ENCODE assay signal across 11 cellular contexts in genomic region chr7:51647931-51648351, GRCh38.
A peak's percentile ranks its signal among the peaks of the same experiment; 100 is the strongest.
DNase-seq lines count a peak whose midpoint lies in the region; ATAC-seq and TF ChIP-seq lines count a peak whose summit lies in the region.
"Had no signal": no experiment of that assay in that cellular context is flagged by ENCODE, and none has a peak within 500 bp of the region (broad histone marks: within the 10 kb centered on the region; RNA-seq: fewer than 3 reads in every experiment).

No MANE protein-coding gene starts in this region.

- TF ChIP-seq POLR2A in gastrocnemius medialis (IDR thresholded peaks at IDR 0.05) = no peak

- ATAC-seq in gastrocnemius medialis (no peak), GM21360 (IDR thresholded peaks at IDR 0.05; ENCODE audit: unreplicated experiment) (no peak)
- ATAC-seq: activated T-cell treated with anti-CD3 and anti-CD28 coated beads, Interleukin-2, amount 50 U/mL, for 72 hours had no signal

- TF ChIP-seq CTCF in astrocyte of the spinal cord (IDR thresholded peaks at IDR 0.05; ENCODE audit: low read depth, low read length) (no peak), gastrocnemius medialis (IDR thresholded peaks at IDR 0.05 in 4 of 5, conservative IDR thresholded peaks at IDR 0.05 in 1 of 5) (no peak)

- intact Hi-C loops in gastrocnemius medialis (cut with DNase I; ENCODE audit: low total_unique reads) = no loop called here

- H3K79me1 ChIP-seq in mesendoderm (ENCODE audit: low read length) = no peaks in the 10 kb centered on the region

- no peak overlapping the region for H3K4me3 ChIP-seq in astrocyte of the spinal cord (ENCODE audit: low read depth, low read length)
- H3K4me3 ChIP-seq in mesendoderm (ENCODE audit: low read length) = no peak overlapping the region
- H3K4me3 ChIP-seq in gastrocnemius medialis = no peak overlapping the region

- no peak overlapping the region for H3K18ac ChIP-seq in mesendoderm (ENCODE audit: low read length)

- no peaks in the 10 kb centered on the region for H3K9me3 ChIP-seq in gastrocnemius medialis

- H2BK5ac ChIP-seq in mesendoderm (ENCODE audit: low read length) = no peak overlapping the region

- WGBS in mesendoderm (ENCODE audit: extremely low coverage, insufficient coverage, low lambda C conversion rate) = no CpG with 5 or more reads among the region's 14 CpGs

- no peak overlapping the region for H2BK15ac ChIP-seq in mesendoderm (replicated peaks; ENCODE audit: low read depth)

- H4K8ac ChIP-seq in mesendoderm (ENCODE audit: low read depth, low read length) = no peak overlapping the region

- no peak overlapping the region for H3K9ac ChIP-seq in mesendoderm (ENCODE audit: low read length)

- H3K23ac ChIP-seq in mesendoderm (ENCODE audit: low read length) = no peak overlapping the region

- peak; percentile 81 for DNase-seq in Ammon's horn (ENCODE audit: low spot score)
- peak; percentile 49 for DNase-seq in NCI-H2029 (lab: John Stamatoyannopoulos, UW)
- peak; percentile 75 for DNase-seq in astrocyte of the spinal cord (ENCODE audit: low read depth, low spot score)
- no peak for DNase-seq in mesendoderm
- DNase-seq in gastrocnemius medialis = no peak
- DNase-seq in cortex of kidney (lab: John Stamatoyannopoulos, UW) = no peak
- DNase-seq in Kasumi-1 (lab: John Stamatoyannopoulos, UW) = no peak
- DNase-seq: activated T-cell treated with anti-CD3 and anti-CD28 coated beads, Interleukin-2, amount 50 U/mL, for 72 hours; NCI-H2171; T1000 had no signal

- H3K4me1 ChIP-seq in mesendoderm (ENCODE audit: control insufficient read depth, low read depth, low read length) = peaks cover 5% of the 10 kb centered on the region
- no peaks in the 10 kb centered on the region for H3K4me1 ChIP-seq in gastrocnemius medialis

- no peaks in the 10 kb centered on the region for H3K36me3 ChIP-seq in mesendoderm (ENCODE audit: control insufficient read depth, insufficient read depth, low read length)
- no peaks in the 10 kb centered on the region for H3K36me3 ChIP-seq in gastrocnemius medialis

- H3K27ac ChIP-seq in mesendoderm (ENCODE audit: low read depth, low read length) (no peak overlapping the region), gastrocnemius medialis (no peak overlapping the region)

- H4K5ac ChIP-seq in mesendoderm (ENCODE audit: low read length) = no peak overlapping the region

- H3K4me2 ChIP-seq in mesendoderm (ENCODE audit: low read length) = no peak overlapping the region

- H3K27me3 ChIP-seq in mesendoderm (ENCODE audit: insufficient read depth, low read length, poor library complexity) = no peaks in the 10 kb centered on the region
- H3K27me3 ChIP-seq in gastrocnemius medialis = no peaks in the 10 kb centered on the region

- no peak overlapping the region for H2AK5ac ChIP-seq in mesendoderm (ENCODE audit: low read length)

- no peak overlapping the region for H3K4ac ChIP-seq in mesendoderm (ENCODE audit: low read depth, low read length)

- H2BK120ac ChIP-seq in mesendoderm (ENCODE audit: low read depth, low read length) = no peak overlapping the region

- in situ Hi-C loops in astrocyte of the spinal cord (cut with HindIII; ENCODE audit: low sequenced_read_pairs) = no loop called here
- in situ Hi-C loops in gastrocnemius medialis (cut with MboI; ENCODE audit: low sequenced_read_pairs in 4 of 4) = no loop called here

- H3K79me2 ChIP-seq in mesendoderm (ENCODE audit: control insufficient read depth, insufficient read depth, low read length) = no peaks in the 10 kb centered on the region

- H3K56ac ChIP-seq in mesendoderm (ENCODE audit: low read length) = peak overlapping the region; percentile 75

Comparison
In these comparisons a context has a peak if more than half of its experiments do, and no peak if none do; other contexts are left out.
1. DNase-seq: peak in Ammon's horn (single experiment), NCI-H2029 (single experiment) and astrocyte of the spinal cord (single experiment); none in mesendoderm (single experiment), gastrocnemius medialis (0 of 2), cortex of kidney (single experiment) and Kasumi-1 (0 of 2).